19 cellular contexts compared by ENCODE assay signal in genomic region chr11:71963468-71963867, GRCh38. TPM values are rescaled to one million over a fixed set of nuclear protein-coding genes. Genes with fewer than 3 reads are reported as not detected.
DNase-seq lines count a peak whose midpoint lies in the region; ATAC-seq, FAIRE-seq and TF ChIP-seq lines count a peak whose summit lies in the region.
"Had no signal": no experiment of that assay in that cellular context is flagged by ENCODE, and none has a peak within 500 bp of the region (broad histone marks: within the 10 kb centered on the region; RNA-seq: fewer than 3 reads in every experiment).

No MANE protein-coding gene starts in this region.

- DNase-seq in activated CD8-positive, alpha-beta T cell treated with anti-CD3 and anti-CD28 coated beads for 36 hours = no peak
- DNase-seq in activated CD8-positive, alpha-beta T cell treated with anti-CD3 and anti-CD28 coated beads, Interleukin-2, amount 10 ng/mL, durations not matched to agents 7 days and 5 days = no peak
- DNase-seq in HFFc6 (no peak), K562 (ENCODE audit: extremely low read depth in 1 of 4, low spot score in 3 of 4) (no peak), NCI-H1105 treated with DMSO at 0.1 percent for 48 hours (lab: John Stamatoyannopoulos, UW) (no peak)
- DNase-seq in activated CD8-positive, alpha-beta memory T cell treated with anti-CD3 and anti-CD28 coated beads, Interleukin-2, amount 50 U/mL, for 4 hours = no peak
- no peak for DNase-seq in activated CD4-positive, alpha-beta memory T cell treated with anti-CD3 and anti-CD28 coated beads, Interleukin-2, amount 10 ng/mL, durations not matched to agents 7 days and 5 days
- DNase-seq: 8988T; CD4-positive, alpha-beta memory T cell; DMS79; H9 had no signal

- peaks cover 6% of the 10 kb centered on the region; the same call in 1 of the 3 replicates for H3K79me2 ChIP-seq in K562 (ENCODE audit: control insufficient read depth, insufficient read depth, low read length)

- H3K9me3 Mint-ChIP-seq in activated CD8-positive, alpha-beta T cell treated with anti-CD3 and anti-CD28 coated beads for 36 hours = no peaks in the 10 kb centered on the region
- H3K9me3 Mint-ChIP-seq in activated CD8-positive, alpha-beta T cell treated with anti-CD3 and anti-CD28 coated beads, Interleukin-2, amount 10 ng/mL, durations not matched to agents 7 days and 5 days (ENCODE audit: insufficient read depth) = no peaks in the 10 kb centered on the region
- H3K9me3 Mint-ChIP-seq in HFFc6 = no peaks in the 10 kb centered on the region
- no peaks in the 10 kb centered on the region for H3K9me3 Mint-ChIP-seq in activated CD4-positive, alpha-beta memory T cell treated with anti-CD3 and anti-CD28 coated beads, Interleukin-2, amount 10 ng/mL, durations not matched to agents 7 days and 5 days
- H3K9me3 Mint-ChIP-seq: GM23338, H9 had no signal

- peaks cover 22% of the 10 kb centered on the region for H3K4me1 Mint-ChIP-seq in activated CD8-positive, alpha-beta T cell treated with anti-CD3 and anti-CD28 coated beads for 36 hours (ENCODE audit: low read depth)
- H3K4me1 Mint-ChIP-seq in activated CD8-positive, alpha-beta T cell treated with anti-CD3 and anti-CD28 coated beads, Interleukin-2, amount 10 ng/mL, durations not matched to agents 7 days and 5 days (ENCODE audit: low read depth) = peaks cover 7% of the 10 kb centered on the region
- H3K4me1 Mint-ChIP-seq in HFFc6 (ENCODE audit: low read depth) = peaks cover 40% of the 10 kb centered on the region
- peaks cover 13% of the 10 kb centered on the region for H3K4me1 Mint-ChIP-seq in activated CD4-positive, alpha-beta memory T cell treated with anti-CD3 and anti-CD28 coated beads, Interleukin-2, amount 10 ng/mL, durations not matched to agents 7 days and 5 days
- H3K4me1 Mint-ChIP-seq: GM23338, H9 had no signal

- H3K9ac ChIP-seq in K562 (ENCODE audit: insufficient read depth in 1 of 2, low read depth in 2 of 2, low read length in 2 of 2) = no peak overlapping the region

- CTCF ChIA-PET in activated CD8-positive, alpha-beta T cell treated with anti-CD3 and anti-CD28 coated beads for 36 hours (lab: Charles Lee) = interaction anchor here (1.3 to 1.5 kb wide), 2 partner anchors 14 to 24 kb away, joined by 3 to 6 read pairs; no protein-coding TSS in a partner anchor
- CTCF ChIA-PET in activated CD8-positive, alpha-beta T cell treated with anti-CD3 and anti-CD28 coated beads, Interleukin-2, amount 10 ng/mL, durations not matched to agents 7 days and 5 days (lab: Charles Lee) = interaction anchor here (4.0 kb wide), 1 partner anchor 14 kb away, joined by 14 read pairs; no protein-coding TSS in a partner anchor
- CTCF ChIA-PET in K562 (lab: Yijun Ruan, JAX; ENCODE audit: low intra/inter-chr PET ratio) = no interaction called here
- CTCF ChIA-PET in activated CD4-positive, alpha-beta memory T cell treated with anti-CD3 and anti-CD28 coated beads, Interleukin-2, amount 10 ng/mL, durations not matched to agents 7 days and 5 days (lab: Charles Lee) = interaction anchor here (1.2 kb wide), 1 partner anchor 14 kb away, joined by 5 read pairs; no protein-coding TSS in a partner anchor

- H3K36me3 Mint-ChIP-seq in activated CD8-positive, alpha-beta T cell treated with anti-CD3 and anti-CD28 coated beads for 36 hours (ENCODE audit: low read depth) = peaks cover 34% of the 10 kb centered on the region
- H3K36me3 Mint-ChIP-seq in activated CD8-positive, alpha-beta T cell treated with anti-CD3 and anti-CD28 coated beads, Interleukin-2, amount 10 ng/mL, durations not matched to agents 7 days and 5 days (ENCODE audit: low read depth) = peaks cover 32% of the 10 kb centered on the region
- H3K36me3 Mint-ChIP-seq in HFFc6 (ENCODE audit: low read depth) = peaks cover 18% of the 10 kb centered on the region
- peaks cover 31% of the 10 kb centered on the region for H3K36me3 Mint-ChIP-seq in activated CD4-positive, alpha-beta memory T cell treated with anti-CD3 and anti-CD28 coated beads, Interleukin-2, amount 10 ng/mL, durations not matched to agents 7 days and 5 days (ENCODE audit: low read depth)

- intact Hi-C loops in activated CD8-positive, alpha-beta T cell treated with anti-CD3 and anti-CD28 coated beads for 36 hours (cut with micrococcal nuclease) = no loop called here
- intact Hi-C loops in K562 (cut with micrococcal nuclease) = no loop called here

- BruUV-seq in K562 (replicated peaks; lab: Mats Ljungman, UMichigan) = no TSS peak

- in situ Hi-C loops in K562 (cut with MboI) = no loop called here

- no peak for TF ChIP-seq RAD21 in K562 (CRISPR knock-in tag; conservative IDR thresholded peaks at IDR 0.05 in 1 of 2, IDR thresholded peaks at IDR 0.05 in 1 of 2)

- H3K4me2 ChIP-seq in K562 (ENCODE audit: insufficient read depth, low read length) = no peak overlapping the region
- H3K4me2 ChIP-seq: GM23338 had no signal

- no peak overlapping the region for H3K4me3 Mint-ChIP-seq in activated CD8-positive, alpha-beta T cell treated with anti-CD3 and anti-CD28 coated beads for 36 hours
- H3K4me3 Mint-ChIP-seq in activated CD8-positive, alpha-beta T cell treated with anti-CD3 and anti-CD28 coated beads, Interleukin-2, amount 10 ng/mL, durations not matched to agents 7 days and 5 days = no peak overlapping the region
- no peak overlapping the region for H3K4me3 Mint-ChIP-seq in HFFc6
- H3K4me3 Mint-ChIP-seq in activated CD4-positive, alpha-beta memory T cell treated with anti-CD3 and anti-CD28 coated beads, Interleukin-2, amount 10 ng/mL, durations not matched to agents 7 days and 5 days = no peak overlapping the region
- H3K4me3 Mint-ChIP-seq: B cell; CD4-positive, alpha-beta memory T cell; GM23338; H9 had no signal

- no peak for TF ChIP-seq POLR2A in K562 (conservative IDR thresholded peaks at IDR 0.05)

- no peak for ATAC-seq in activated CD8-positive, alpha-beta T cell treated with anti-CD3 and anti-CD28 coated beads for 36 hours
- no peak for ATAC-seq in activated CD8-positive, alpha-beta T cell treated with anti-CD3 and anti-CD28 coated beads, Interleukin-2, amount 10 ng/mL, durations not matched to agents 7 days and 5 days
- ATAC-seq in K562 = no peak
- ATAC-seq: GM23338, HepG2 had no signal

- no peak overlapping the region for H3K4me3 ChIP-seq in K562
- H3K4me3 ChIP-seq in neutrophil (ENCODE audit: low read depth in 1 of 2, low read length in 1 of 2) = no peak overlapping the region
- H3K4me3 ChIP-seq: GM12878, GM23338 had no signal

- H3K9me3 ChIP-seq in K562 (replicated peaks; ENCODE audit: control insufficient read depth, insufficient read depth, low read depth, low read length) (no peaks in the 10 kb centered on the region), neutrophil (no peaks in the 10 kb centered on the region)

- 92% methylated on average over 8 of the region's 8 CpGs for WGBS in K562 (ENCODE audit: insufficient coverage, low coverage, missing lambda C conversion rate)

- H3K9me1 ChIP-seq in K562 (ENCODE audit: control insufficient read depth, insufficient read depth, low read length) = no peaks in the 10 kb centered on the region

- FAIRE-seq in K562 (lab: Jason Lieb, UNC) = no peak
- FAIRE-seq: GM12878, GM18507, HepG2, HTR-8/SVneo had no signal

- no peak for TF ChIP-seq CTCF in activated CD8-positive, alpha-beta T cell treated with anti-CD3 and anti-CD28 coated beads for 36 hours (IDR thresholded peaks at IDR 0.05)
- TF ChIP-seq CTCF in HFFc6 (IDR thresholded peaks at IDR 0.05) (no peak), K562 (IDR thresholded peaks at IDR 0.05 in 2 of 3, conservative IDR thresholded peaks at IDR 0.05 in 1 of 3; ENCODE audit: insufficient read depth in 2 of 3, low read depth in 1 of 3, low read length in 3 of 3) (no peak), neutrophil (IDR thresholded peaks at IDR 0.05) (no peak)

- TF ChIP-seq EP300 in K562 (IDR thresholded peaks at IDR 0.05; ENCODE audit: low read length) = no peak

- no peaks in the 10 kb centered on the region for H3K27me3 ChIP-seq in K562 (ENCODE audit: control insufficient read depth in 2 of 2, insufficient read depth in 2 of 2, low read length in 2 of 2)
- H3K27me3 ChIP-seq in neutrophil = no peaks in the 10 kb centered on the region

- H3K36me3 ChIP-seq in K562 (ENCODE audit: control insufficient read depth, insufficient read depth, low read length) (peaks cover 58% of the 10 kb centered on the region), neutrophil (peaks cover 9% of the 10 kb centered on the region)

- H3K27ac ChIP-seq in K562 (ENCODE audit: extremely low read depth, low read depth, low read length) (no peak overlapping the region), neutrophil (peak overlapping the region; percentile 85)
- H3K27ac ChIP-seq: C4-2B had no signal

- no peaks in the 10 kb centered on the region for H4K20me1 ChIP-seq in K562 (replicated peaks; ENCODE audit: control insufficient read depth, insufficient read depth, low read length)

- H3K4me1 ChIP-seq in K562 (replicated peaks in 1 of 2; ENCODE audit: control insufficient read depth in 2 of 2, insufficient read depth in 2 of 2, low read length in 2 of 2) (peaks cover 3 to 4% of the 10 kb centered on the region in 2 experiments; a peak in 3 of 5 replicates), neutrophil (ENCODE audit: control insufficient read depth in 1 of 2, insufficient read depth in 1 of 2, low read depth in 1 of 2, low read length in 1 of 2) (peaks cover 7 to 12% of the 10 kb centered on the region in 2 experiments)

- peak overlapping the region; percentile 52 for H3K27ac Mint-ChIP-seq in activated CD8-positive, alpha-beta T cell treated with anti-CD3 and anti-CD28 coated beads for 36 hours
- H3K27ac Mint-ChIP-seq in activated CD8-positive, alpha-beta T cell treated with anti-CD3 and anti-CD28 coated beads, Interleukin-2, amount 10 ng/mL, durations not matched to agents 7 days and 5 days = no peak overlapping the region
- H3K27ac Mint-ChIP-seq in HFFc6 = peak overlapping the region; percentile 88; the same call in 1 of the 2 replicates
- no peak overlapping the region for H3K27ac Mint-ChIP-seq in activated CD4-positive, alpha-beta memory T cell treated with anti-CD3 and anti-CD28 coated beads, Interleukin-2, amount 10 ng/mL, durations not matched to agents 7 days and 5 days
- H3K27ac Mint-ChIP-seq: B cell, GM23338, H9 had no signal

- no peaks in the 10 kb centered on the region for H3K27me3 Mint-ChIP-seq in activated CD8-positive, alpha-beta T cell treated with anti-CD3 and anti-CD28 coated beads for 36 hours
- no peaks in the 10 kb centered on the region for H3K27me3 Mint-ChIP-seq in activated CD8-positive, alpha-beta T cell treated with anti-CD3 and anti-CD28 coated beads, Interleukin-2, amount 10 ng/mL, durations not matched to agents 7 days and 5 days (ENCODE audit: low read depth)
- H3K27me3 Mint-ChIP-seq in HFFc6 (ENCODE audit: insufficient read depth) = no peaks in the 10 kb centered on the region; the same call in 1 of the 2 replicates
- H3K27me3 Mint-ChIP-seq in activated CD4-positive, alpha-beta memory T cell treated with anti-CD3 and anti-CD28 coated beads, Interleukin-2, amount 10 ng/mL, durations not matched to agents 7 days and 5 days = no peaks in the 10 kb centered on the region
- H3K27me3 Mint-ChIP-seq: B cell; CD4-positive, alpha-beta memory T cell had no signal

- POLR2A ChIA-PET in activated CD8-positive, alpha-beta T cell treated with anti-CD3 and anti-CD28 coated beads for 36 hours (lab: Charles Lee) = interaction anchor here (0.6 kb wide), 2 partner anchors 35 to 774 kb away, joined by 3 to 4 read pairs; partner anchors contain the start of gene XNDC1N
- POLR2A ChIA-PET in activated CD8-positive, alpha-beta T cell treated with anti-CD3 and anti-CD28 coated beads, Interleukin-2, amount 10 ng/mL, durations not matched to agents 7 days and 5 days (lab: Charles Lee) = no interaction called here
- POLR2A ChIA-PET in K562 (lab: Yijun Ruan, JAX) = no interaction called here
- POLR2A ChIA-PET in activated CD4-positive, alpha-beta memory T cell treated with anti-CD3 and anti-CD28 coated beads, Interleukin-2, amount 10 ng/mL, durations not matched to agents 7 days and 5 days (lab: Charles Lee) = no interaction called here

- no peak overlapping the region for H2AFZ ChIP-seq in K562 (ENCODE audit: low read depth, low read length)
- H2AFZ ChIP-seq: GM23338 had no signal

RNA-seq across cellular contexts. Expression of gene RNF121, which starts 34.6 kb away (rescaled TPM):
- total RNA-seq in activated CD8-positive, alpha-beta T cell treated with anti-CD3 and anti-CD28 coated beads for 36 hours = 10 to 100 TPM; 23.7 to 28.1 TPM
- 10 to 100 TPM; 24.8 to 29.9 TPM for total RNA-seq in activated CD8-positive, alpha-beta T cell treated with anti-CD3 and anti-CD28 coated beads, Interleukin-2, amount 10 ng/mL, durations not matched to agents 7 days and 5 days
- 10 to 100 TPM; 36.7 to 41.6 (median 38.7) TPM for total RNA-seq in HFFc6 (2021; fragmentation: NEBNext Ultra II Directional; extraction: Animal tissue kit (Norgen Biotek cat#: 25700))
- total RNA-seq in K562 (2011; cell fraction: chromatin; rRNA removed; ENCODE audit: low replicate concordance) = 158 and 240 TPM in 2 replicates
- total RNA-seq in K562 (2011; cell fraction: nucleolus; rRNA removed) = 142 and 158 TPM in 2 replicates
- 145 and 161 TPM in 2 replicates for total RNA-seq in K562 (2011; cell fraction: nucleoplasm; rRNA removed)
- total RNA-seq in K562 (2014; rRNA removed) (20.5 and 22.9 TPM in 2 replicates), K562 (2014; rRNA removed; fragmentation: Illumina TruSeq; extraction: Trizol) (16.9 and 17.9 TPM in 2 replicates), K562 (2015; rRNA removed; fragmentation: Illumina TruSeq; extraction: Trizol) (17.1 and 18.0 TPM in 2 replicates), K562 (2021) (30.9 and 32.4 TPM in 2 replicates)
- polyA plus RNA-seq in K562 (2011; rRNA removed) (52.9 and 63.4 TPM in 2 replicates), K562 (2014; fragmentation: Illumina TruSeq; extraction: Trizol) (30.6 and 32.0 TPM in 2 replicates), K562 (2014; fragmentation: Nextera tagmentation; extraction: Ambion mirVana) (10 to 100 TPM in 1 of 2 experiments, 1 to 10 TPM in 1; 8.0 to 11.4 TPM), K562 (2014; rRNA removed) (25.8 and 33.5 TPM in 2 replicates)
- 47.7 and 51.1 TPM in 2 replicates for polyA plus RNA-seq in K562 (2011; cell fraction: cytosol; rRNA removed)
- polyA plus RNA-seq in K562 (2011; cell fraction: nucleus; rRNA removed) = 109 and 124 TPM in 2 replicates
- polyA plus RNA-seq in K562 (2012) = 25.9 and 41.7 TPM in 2 replicates
- 84.5 and 88.1 TPM in 2 replicates for polyA minus RNA-seq in K562 (2011; rRNA and poly(A)+ RNA removed)
- polyA minus RNA-seq in K562 (2011; cell fraction: cytosol; rRNA and poly(A)+ RNA removed) = 23.1 and 35.7 TPM in 2 replicates
- polyA minus RNA-seq in K562 (2011; cell fraction: nucleus; rRNA and poly(A)+ RNA removed) = 42.8 and 64.2 TPM in 2 replicates
- total RNA-seq in activated CD4-positive, alpha-beta memory T cell treated with anti-CD3 and anti-CD28 coated beads, Interleukin-2, amount 10 ng/mL, durations not matched to agents 7 days and 5 days = 10 to 100 TPM; 25.7 to 28.1 TPM

RNA-seq across cellular contexts. Expression of gene XNDC1N, which starts 35.1 kb away (rescaled TPM):
- total RNA-seq in activated CD8-positive, alpha-beta T cell treated with anti-CD3 and anti-CD28 coated beads for 36 hours = 10 to 100 TPM; 15.8 to 16.0 TPM
- total RNA-seq in activated CD8-positive, alpha-beta T cell treated with anti-CD3 and anti-CD28 coated beads, Interleukin-2, amount 10 ng/mL, durations not matched to agents 7 days and 5 days = 10 to 100 TPM; 19.1 to 21.2 TPM
- 1 to 10 TPM; 2.3 to 4.0 (median 3.4) TPM for total RNA-seq in HFFc6 (2021; fragmentation: NEBNext Ultra II Directional; extraction: Animal tissue kit (Norgen Biotek cat#: 25700))
- 66.4 and 79.0 TPM in 2 replicates for total RNA-seq in K562 (2011; cell fraction: chromatin; rRNA removed; ENCODE audit: low replicate concordance)
- total RNA-seq in K562 (2011; cell fraction: nucleolus; rRNA removed) = 40.9 and 41.0 TPM in 2 replicates
- total RNA-seq in K562 (2011; cell fraction: nucleoplasm; rRNA removed) = 48.5 and 50.4 TPM in 2 replicates
- 6.8 and 8.2 TPM in 2 replicates for total RNA-seq in K562 (2014; rRNA removed)
- 9.8 and 11.0 TPM in 2 replicates for total RNA-seq in K562 (2014; rRNA removed; fragmentation: Illumina TruSeq; extraction: Trizol)
- 7.7 and 11.4 TPM in 2 replicates for total RNA-seq in K562 (2015; rRNA removed; fragmentation: Illumina TruSeq; extraction: Trizol)
- total RNA-seq in K562 (2021) = 7.8 and 9.5 TPM in 2 replicates
- polyA plus RNA-seq in K562 (2011; rRNA removed) = 9.7 and 10.2 TPM in 2 replicates
- polyA plus RNA-seq in K562 (2011; cell fraction: cytosol; rRNA removed) = 5.2 and 8.8 TPM in 2 replicates
- polyA plus RNA-seq in K562 (2011; cell fraction: nucleus; rRNA removed) = 22.9 and 23.3 TPM in 2 replicates
- 5.6 and 6.2 TPM in 2 replicates for polyA plus RNA-seq in K562 (2012)
- 6.4 and 6.8 TPM in 2 replicates for polyA plus RNA-seq in K562 (2014; fragmentation: Illumina TruSeq; extraction: Trizol)
- 10 to 100 TPM in 1 of 2 experiments, 1 to 10 TPM in 1; 9.7 to 11.3 TPM for polyA plus RNA-seq in K562 (2014; fragmentation: Nextera tagmentation; extraction: Ambion mirVana)
- 11.1 and 11.5 TPM in 2 replicates for polyA plus RNA-seq in K562 (2014; rRNA removed)
- 20.9 and 21.6 TPM in 2 replicates for polyA minus RNA-seq in K562 (2011; rRNA and poly(A)+ RNA removed)
- 2.3 and 6.0 TPM in 2 replicates for polyA minus RNA-seq in K562 (2011; cell fraction: cytosol; rRNA and poly(A)+ RNA removed)
- 41.5 and 55.6 TPM in 2 replicates for polyA minus RNA-seq in K562 (2011; cell fraction: nucleus; rRNA and poly(A)+ RNA removed)
- 10 to 100 TPM; 12.8 to 14.0 TPM for total RNA-seq in activated CD4-positive, alpha-beta memory T cell treated with anti-CD3 and anti-CD28 coated beads, Interleukin-2, amount 10 ng/mL, durations not matched to agents 7 days and 5 days

RNA-seq across cellular contexts. Expression of gene IL18BP, which starts 35.2 kb away (rescaled TPM):
- 1 to 10 TPM; 7.8 to 8.2 TPM for total RNA-seq in activated CD8-positive, alpha-beta T cell treated with anti-CD3 and anti-CD28 coated beads for 36 hours
- total RNA-seq in activated CD8-positive, alpha-beta T cell treated with anti-CD3 and anti-CD28 coated beads, Interleukin-2, amount 10 ng/mL, durations not matched to agents 7 days and 5 days = 10 to 100 TPM; 15.9 to 16.2 TPM
- total RNA-seq in HFFc6 (2021; fragmentation: NEBNext Ultra II Directional; extraction: Animal tissue kit (Norgen Biotek cat#: 25700)) = 1 to 10 TPM; 1.5 to 2.3 (median 1.8) TPM
- total RNA-seq in K562 (2011; cell fraction: chromatin; rRNA removed; ENCODE audit: low replicate concordance) = 50.1 and 71.5 TPM in 2 replicates
- total RNA-seq in K562 (2011; cell fraction: nucleolus; rRNA removed) = 32.2 and 35.4 TPM in 2 replicates
- 35.9 and 50.0 TPM in 2 replicates for total RNA-seq in K562 (2011; cell fraction: nucleoplasm; rRNA removed)
- 2.1 and 2.9 TPM in 2 replicates for total RNA-seq in K562 (2014; rRNA removed)
- 2.7 and 3.2 TPM in 2 replicates for total RNA-seq in K562 (2014; rRNA removed; fragmentation: Illumina TruSeq; extraction: Trizol)
- total RNA-seq in K562 (2015; rRNA removed; fragmentation: Illumina TruSeq; extraction: Trizol) = 3.2 and 3.5 TPM in 2 replicates
- 5.2 and 9.4 TPM in 2 replicates for total RNA-seq in K562 (2021)
- 6.4 and 10.7 TPM in 2 replicates for polyA plus RNA-seq in K562 (2011; rRNA removed)
- polyA plus RNA-seq in K562 (2011; cell fraction: cytosol; rRNA removed) = 9.9 and 10.0 TPM in 2 replicates
- 56.7 and 61.5 TPM in 2 replicates for polyA plus RNA-seq in K562 (2011; cell fraction: nucleus; rRNA removed)
- polyA plus RNA-seq in K562 (2012) = 5.7 and 12.3 TPM in 2 replicates
- 6.1 TPM in 2 replicates for polyA plus RNA-seq in K562 (2014; fragmentation: Illumina TruSeq; extraction: Trizol)
- under 1 TPM; 0.34 to 0.35 TPM for polyA plus RNA-seq in K562 (2014; fragmentation: Nextera tagmentation; extraction: Ambion mirVana)
- 6.3 and 7.2 TPM in 2 replicates for polyA plus RNA-seq in K562 (2014; rRNA removed)
- 9.5 and 10.0 TPM in 2 replicates for polyA minus RNA-seq in K562 (2011; rRNA and poly(A)+ RNA removed)
- polyA minus RNA-seq in K562 (2011; cell fraction: cytosol; rRNA and poly(A)+ RNA removed) = 2.2 and 3.4 TPM in 2 replicates
- polyA minus RNA-seq in K562 (2011; cell fraction: nucleus; rRNA and poly(A)+ RNA removed) = 11.3 and 13.7 TPM in 2 replicates
- total RNA-seq in activated CD4-positive, alpha-beta memory T cell treated with anti-CD3 and anti-CD28 coated beads, Interleukin-2, amount 10 ng/mL, durations not matched to agents 7 days and 5 days = 10 to 100 TPM; 12.4 to 14.0 TPM

Comparison
In these comparisons a context has a peak if more than half of its experiments do, and no peak if none do; other contexts are left out.
1. H3K27ac Mint-ChIP-seq: peak in activated CD8-positive, alpha-beta T cell treated with anti-CD3 and anti-CD28 coated beads for 36 hours (single experiment) and HFFc6 (single experiment); none in activated CD8-positive, alpha-beta T cell treated with anti-CD3 and anti-CD28 coated beads, Interleukin-2, amount 10 ng/mL, durations not matched to agents 7 days and 5 days (single experiment) and activated CD4-positive, alpha-beta memory T cell treated with anti-CD3 and anti-CD28 coated beads, Interleukin-2, amount 10 ng/mL, durations not matched to agents 7 days and 5 days (single experiment).